In genomic region chr18:8706545-8706980, GRCh38 we compare ENCODE assay signal across 8 cellular contexts. TPM values are rescaled to one million over a fixed set of nuclear protein-coding genes. Genes with fewer than 3 reads are reported as not detected.
DNase-seq lines count a peak whose midpoint lies in the region; ATAC-seq and TF ChIP-seq lines count a peak whose summit lies in the region.

No MANE protein-coding gene starts in this region.

- H4K20me1 ChIP-seq in OCI-LY1 (ENCODE audit: insufficient read depth, low read length) = no peaks in the 10 kb centered on the region

- H3K4me1 Mint-ChIP-seq in natural killer cell treated with Interleukin-12 subunit alpha and Interleukin-12 subunit beta and Interleukin-15 and Interleukin-18, amount 100 ng/mL, for 72 hours (ENCODE audit: low read depth in 2 of 2) = peaks cover 12 to 15% of the 10 kb centered on the region in 2 donors

- no peaks in the 10 kb centered on the region for H3F3A ChIP-seq in OCI-LY1 (ENCODE audit: insufficient read depth, low read length)

- peaks cover 39 to 56% of the 10 kb centered on the region in 2 donors for H3K27me3 Mint-ChIP-seq in natural killer cell treated with Interleukin-12 subunit alpha and Interleukin-12 subunit beta and Interleukin-15 and Interleukin-18, amount 100 ng/mL, for 72 hours

- no peaks in the 10 kb centered on the region for H3K9me2 ChIP-seq in OCI-LY1 (ENCODE audit: low read depth, low read length)

- H3K9me3 ChIP-seq in OCI-LY1 (ENCODE audit: low read length) = no peaks in the 10 kb centered on the region

- H3K9me3 Mint-ChIP-seq in natural killer cell treated with Interleukin-12 subunit alpha and Interleukin-12 subunit beta and Interleukin-15 and Interleukin-18, amount 100 ng/mL, for 72 hours = no peaks in the 10 kb centered on the region

- TF ChIP-seq CTCF in GM10266 (IDR thresholded peaks at IDR 0.05; ENCODE audit: control insufficient read depth, insufficient read depth, low read depth, missing control alignments) (no peak), OCI-LY1 (IDR thresholded peaks at IDR 0.05; ENCODE audit: low read length) (no peak), coronary artery (IDR thresholded peaks at IDR 0.05) (no peak)

- H3K27ac ChIP-seq in OCI-LY1 (ENCODE audit: low read depth, low read length, poor library complexity, severe bottlenecking) = peak overlapping the region; percentile 73
- peak overlapping the region; percentile 7 to 94 for H3K27ac ChIP-seq in coronary artery

- H3K4me3 ChIP-seq in OCI-LY1 (ENCODE audit: low read depth, low read length, poor library complexity, severe bottlenecking) (peak overlapping the region; percentile 69), coronary artery (peak overlapping the region; percentile 87)

- no peaks in the 10 kb centered on the region for H3K36me3 ChIP-seq in OCI-LY1 (ENCODE audit: insufficient read depth, low read length)

- H3K9ac ChIP-seq in OCI-LY1 (ENCODE audit: low read length) = peak overlapping the region; percentile 62

- H3K27ac Mint-ChIP-seq in natural killer cell treated with Interleukin-12 subunit alpha and Interleukin-12 subunit beta and Interleukin-15 and Interleukin-18, amount 100 ng/mL, for 72 hours = peak overlapping the region in 1 of 2 donors; percentile 31

- peaks cover 41% of the 10 kb centered on the region for H3K4me1 ChIP-seq in OCI-LY1 (ENCODE audit: insufficient read depth, low read length, severe bottlenecking)

- peak overlapping the region; percentile 87 for H3K4me2 ChIP-seq in OCI-LY1 (ENCODE audit: low read length)

- 0 out of 2 replicates have a peak, but pooled peaks cover 7% of the 10 kb centered on the region for H3K27me3 ChIP-seq in OCI-LY1 (ENCODE audit: insufficient read depth, low read length)

- no peaks in the 10 kb centered on the region for H3K36me3 Mint-ChIP-seq in natural killer cell treated with Interleukin-12 subunit alpha and Interleukin-12 subunit beta and Interleukin-15 and Interleukin-18, amount 100 ng/mL, for 72 hours

- H3K79me2 ChIP-seq in OCI-LY1 (ENCODE audit: insufficient read depth, low read length) = peaks cover 23% of the 10 kb centered on the region

- no peak overlapping the region for H2AFZ ChIP-seq in OCI-LY1 (ENCODE audit: low read length)

- DNase-seq in GM10266 (ENCODE audit: extremely low spot score) (peak; percentile 42), coronary artery (ENCODE audit: low spot score) (no peak), DMS79 treated with DMSO at 0.1 percent for 48 hours (lab: John Stamatoyannopoulos, UW) (no peak)
- no peak for DNase-seq in natural killer cell treated with Interleukin-12 subunit alpha and Interleukin-12 subunit beta and Interleukin-15 and Interleukin-18, amount 100 ng/mL, for 72 hours (ENCODE audit: low spot score)
- no peak for DNase-seq in stimulated activated naive CD4-positive, alpha-beta T cell treated with Interleukin-2 at 50 U/mL for 16 hours (lab: John Stamatoyannopoulos, UW)

- H3K4me3 Mint-ChIP-seq in natural killer cell treated with Interleukin-12 subunit alpha and Interleukin-12 subunit beta and Interleukin-15 and Interleukin-18, amount 100 ng/mL, for 72 hours = peak overlapping the region; percentile 87

- no peak for ATAC-seq in natural killer cell treated with Interleukin-12 subunit alpha and Interleukin-12 subunit beta and Interleukin-15 and Interleukin-18, amount 100 ng/mL, for 72 hours
- ATAC-seq in GM21526 (IDR thresholded peaks at IDR 0.05; ENCODE audit: low FRiP score, unreplicated experiment) (no peak), GM18873 (IDR thresholded peaks at IDR 0.05; ENCODE audit: low FRiP score, unreplicated experiment) (no peak)

RNA-seq across cellular contexts. Expression of gene MTCL1, which starts 1.2 kb away (rescaled TPM):
- under 1 TPM; 0.38 to 0.50 TPM for total RNA-seq in natural killer cell treated with Interleukin-12 subunit alpha and Interleukin-12 subunit beta and Interleukin-15 and Interleukin-18, amount 100 ng/mL, for 72 hours
